In the genomic region with DNA sequence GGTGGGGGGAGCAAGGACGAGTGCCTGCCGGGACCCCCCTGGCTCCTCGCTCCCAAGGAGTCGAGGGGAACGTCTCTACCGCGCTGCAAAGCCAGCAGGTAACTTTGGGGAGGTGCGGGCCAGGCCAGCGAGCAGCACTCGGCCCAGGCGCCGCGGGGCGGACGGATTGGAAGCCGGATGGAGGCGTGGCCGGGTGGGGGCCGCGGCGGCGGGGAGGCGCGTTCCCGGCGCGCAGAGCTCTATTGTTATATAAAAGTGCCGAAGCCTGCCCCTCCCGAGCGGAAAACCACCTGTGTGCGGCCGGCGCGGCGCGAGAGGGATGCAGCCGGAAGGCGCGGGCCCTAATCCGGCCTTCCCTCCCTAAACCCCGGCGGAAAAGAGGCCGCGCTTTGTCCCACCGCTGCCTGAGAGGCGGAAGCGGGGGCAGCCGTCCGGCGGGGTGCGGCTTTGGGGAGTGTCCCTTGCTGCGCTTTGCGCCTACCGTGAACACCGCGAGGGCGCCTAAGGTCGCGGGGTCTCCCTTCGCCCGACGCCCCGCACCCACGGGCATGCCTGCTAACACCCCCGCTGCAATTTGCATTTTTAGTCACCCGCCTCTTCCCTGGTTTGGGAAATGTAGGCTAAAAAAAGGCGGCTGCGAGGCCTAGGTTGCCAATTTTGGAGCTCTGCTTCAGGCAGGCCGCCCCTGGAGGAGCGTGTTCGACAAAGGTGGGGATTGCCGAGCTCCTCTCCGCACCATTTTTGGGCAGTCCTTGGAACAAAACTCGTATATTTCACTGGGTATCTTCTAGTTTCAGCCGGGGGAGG, we compare ENCODE assay signal across 1 cellular context.
A peak's percentile ranks its signal among the peaks of the same experiment; 100 is the strongest.
TF ChIP-seq lines count a peak whose summit lies in the region.

No MANE protein-coding gene starts in this region.

TF ChIP-seq in HepG2, 621 proteins besides CTCF, POLR2A, EP300 and RAD21 (continued from another document and continues in another):
- TF ChIP-seq, protein P1, sequence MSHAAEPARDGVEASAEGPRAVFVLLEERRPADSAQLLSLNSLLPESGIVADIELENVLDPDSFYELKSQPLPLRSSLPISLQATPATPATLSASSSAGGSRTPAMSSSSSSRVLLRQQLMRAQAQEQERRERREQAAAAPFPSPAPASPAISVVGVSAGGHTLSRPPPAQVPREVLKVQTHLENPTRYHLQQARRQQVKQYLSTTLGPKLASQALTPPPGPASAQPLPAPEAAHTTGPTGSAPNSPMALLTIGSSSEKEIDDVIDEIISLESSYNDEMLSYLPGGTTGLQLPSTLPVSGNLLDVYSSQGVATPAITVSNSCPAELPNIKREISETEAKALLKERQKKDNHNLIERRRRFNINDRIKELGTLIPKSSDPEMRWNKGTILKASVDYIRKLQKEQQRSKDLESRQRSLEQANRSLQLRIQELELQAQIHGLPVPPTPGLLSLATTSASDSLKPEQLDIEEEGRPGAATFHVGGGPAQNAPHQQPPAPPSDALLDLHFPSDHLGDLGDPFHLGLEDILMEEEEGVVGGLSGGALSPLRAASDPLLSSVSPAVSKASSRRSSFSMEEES (CRISPR knock-in tag; IDR thresholded peaks at IDR 0.05) = no peak; the same call in 1 of the 2 replicates
- TF ChIP-seq ZNF816 (CRISPR knock-in tag; IDR thresholded peaks at IDR 0.05; ENCODE audit: borderline replicate concordance) (no peak), HDAC2 (CRISPR knock-in tag; IDR thresholded peaks at IDR 0.05) (peak; percentile 59; the same call in 1 of the 2 replicates), ZNF296 (CRISPR knock-in tag; conservative IDR thresholded peaks at IDR 0.05) (no peak), DNMT1 (CRISPR knock-in tag; IDR thresholded peaks at IDR 0.05) (no peak), ZNF253 (CRISPR knock-in tag; IDR thresholded peaks at IDR 0.05; ENCODE audit: borderline replicate concordance) (no peak), RAD51 (IDR thresholded peaks at IDR 0.05; ENCODE audit: borderline replicate concordance) (no peak), CBX5 (CRISPR knock-in tag; IDR thresholded peaks at IDR 0.05; ENCODE audit: borderline replicate concordance) (no peak), ARID2 (CRISPR knock-in tag; IDR thresholded peaks at IDR 0.05; ENCODE audit: borderline replicate concordance) (no peak), ZNF883 (CRISPR knock-in tag; IDR thresholded peaks at IDR 0.05; ENCODE audit: not compliant biosample characterization) (no peak), KDM6A (CRISPR knock-in tag; IDR thresholded peaks at IDR 0.05; ENCODE audit: low read depth) (peak; percentile 36; the same call in 1 of the 2 replicates), MAF1 (CRISPR knock-in tag; IDR thresholded peaks at IDR 0.05; ENCODE audit: borderline replicate concordance) (no peak; the same call in 1 of the 2 replicates), YEATS4 (CRISPR knock-in tag; IDR thresholded peaks at IDR 0.05; ENCODE audit: borderline replicate concordance) (peak; percentile 72; the same call in 1 of the 2 replicates), ZMYM2 (CRISPR knock-in tag; IDR thresholded peaks at IDR 0.05) (peak; percentile 84), ZNF563 (CRISPR knock-in tag; IDR thresholded peaks at IDR 0.05) (peak; percentile 75; the same call in 1 of the 2 replicates), TSC22D2 (CRISPR knock-in tag; IDR thresholded peaks at IDR 0.05; ENCODE audit: borderline replicate concordance) (no peak), ZBTB38 (CRISPR knock-in tag; IDR thresholded peaks at IDR 0.05) (peak; percentile 34; the same call in 1 of the 2 replicates), KLF11 (CRISPR knock-in tag; IDR thresholded peaks at IDR 0.05) (peak; percentile 34; the same call in 1 of the 2 replicates), ZNF350 (CRISPR knock-in tag; IDR thresholded peaks at IDR 0.05; ENCODE audit: borderline replicate concordance, low read depth) (no peak), RFX3 (CRISPR knock-in tag; IDR thresholded peaks at IDR 0.05) (no peak), ZNF468 (CRISPR knock-in tag; IDR thresholded peaks at IDR 0.05) (no peak), ZNF354B (CRISPR knock-in tag; IDR thresholded peaks at IDR 0.05) (0 out of 2 replicates have a peak, but pooled peaks have one; percentile 21), KLF6 (CRISPR knock-in tag; IDR thresholded peaks at IDR 0.05) (peak; percentile 57; the same call in 1 of the 2 replicates), ZNF234 (CRISPR knock-in tag; conservative IDR thresholded peaks at IDR 0.05) (0 out of 2 replicates have a peak, but pooled peaks have one; percentile 89), ZNF790 (CRISPR knock-in tag; IDR thresholded peaks at IDR 0.05; ENCODE audit: borderline replicate concordance) (peak; percentile 23; the same call in 1 of the 2 replicates), TCF7L2 (IDR thresholded peaks at IDR 0.05; ENCODE audit: low read depth, low read length) (no peak), FOXJ3 (CRISPR knock-in tag; IDR thresholded peaks at IDR 0.05; ENCODE audit: borderline replicate concordance) (peak; percentile 57; the same call in 1 of the 2 replicates), NR2F6 (IDR thresholded peaks at IDR 0.05) (peak; percentile 59; the same call in 1 of the 2 replicates), NR2F6 (CRISPR knock-in tag; IDR thresholded peaks at IDR 0.05) (peak; percentile 62), HHEX (CRISPR knock-in tag; IDR thresholded peaks at IDR 0.05) (no peak), SATB2 (CRISPR knock-in tag; IDR thresholded peaks at IDR 0.05) (peak; percentile 63; the same call in 1 of the 2 replicates), ZNF331 (CRISPR knock-in tag; IDR thresholded peaks at IDR 0.05) (peak; percentile 30; the same call in 1 of the 2 replicates), HNRNPLL (IDR thresholded peaks at IDR 0.05; ENCODE audit: low read depth, low read length, poor library complexity, severe bottlenecking) (peak; percentile 85), HNRNPUL1 (IDR thresholded peaks at IDR 0.05; ENCODE audit: low read depth, low read length) (no peak), MEIS2 (CRISPR knock-in tag; IDR thresholded peaks at IDR 0.05) (peak; percentile 11; the same call in 1 of the 2 replicates), ZNF367 (CRISPR knock-in tag; IDR thresholded peaks at IDR 0.05; ENCODE audit: borderline replicate concordance) (no peak; the same call in 1 of the 2 replicates), KAT7 (CRISPR knock-in tag; IDR thresholded peaks at IDR 0.05; ENCODE audit: borderline replicate concordance) (peak; percentile 75; the same call in 1 of the 2 replicates), ZNF747 (CRISPR knock-in tag; IDR thresholded peaks at IDR 0.05; ENCODE audit: borderline replicate concordance) (peak; percentile 93), MTF1 (CRISPR knock-in tag; IDR thresholded peaks at IDR 0.05) (no peak; the same call in 1 of the 2 replicates), ZNF101 (CRISPR knock-in tag; IDR thresholded peaks at IDR 0.05; ENCODE audit: borderline replicate concordance, low read depth) (no peak), ZSCAN20 (CRISPR knock-in tag; IDR thresholded peaks at IDR 0.05; ENCODE audit: borderline replicate concordance) (peak; percentile 76; the same call in 1 of the 2 replicates), ZKSCAN8 (CRISPR knock-in tag; IDR thresholded peaks at IDR 0.05; ENCODE audit: borderline replicate concordance) (no peak)
- TF ChIP-seq, protein P2, sequence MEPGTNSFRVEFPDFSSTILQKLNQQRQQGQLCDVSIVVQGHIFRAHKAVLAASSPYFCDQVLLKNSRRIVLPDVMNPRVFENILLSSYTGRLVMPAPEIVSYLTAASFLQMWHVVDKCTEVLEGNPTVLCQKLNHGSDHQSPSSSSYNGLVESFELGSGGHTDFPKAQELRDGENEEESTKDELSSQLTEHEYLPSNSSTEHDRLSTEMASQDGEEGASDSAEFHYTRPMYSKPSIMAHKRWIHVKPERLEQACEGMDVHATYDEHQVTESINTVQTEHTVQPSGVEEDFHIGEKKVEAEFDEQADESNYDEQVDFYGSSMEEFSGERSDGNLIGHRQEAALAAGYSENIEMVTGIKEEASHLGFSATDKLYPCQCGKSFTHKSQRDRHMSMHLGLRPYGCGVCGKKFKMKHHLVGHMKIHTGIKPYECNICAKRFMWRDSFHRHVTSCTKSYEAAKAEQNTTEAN (CRISPR knock-in tag; conservative IDR thresholded peaks at IDR 0.05) = peak; percentile 52
- TF ChIP-seq, protein P3, sequence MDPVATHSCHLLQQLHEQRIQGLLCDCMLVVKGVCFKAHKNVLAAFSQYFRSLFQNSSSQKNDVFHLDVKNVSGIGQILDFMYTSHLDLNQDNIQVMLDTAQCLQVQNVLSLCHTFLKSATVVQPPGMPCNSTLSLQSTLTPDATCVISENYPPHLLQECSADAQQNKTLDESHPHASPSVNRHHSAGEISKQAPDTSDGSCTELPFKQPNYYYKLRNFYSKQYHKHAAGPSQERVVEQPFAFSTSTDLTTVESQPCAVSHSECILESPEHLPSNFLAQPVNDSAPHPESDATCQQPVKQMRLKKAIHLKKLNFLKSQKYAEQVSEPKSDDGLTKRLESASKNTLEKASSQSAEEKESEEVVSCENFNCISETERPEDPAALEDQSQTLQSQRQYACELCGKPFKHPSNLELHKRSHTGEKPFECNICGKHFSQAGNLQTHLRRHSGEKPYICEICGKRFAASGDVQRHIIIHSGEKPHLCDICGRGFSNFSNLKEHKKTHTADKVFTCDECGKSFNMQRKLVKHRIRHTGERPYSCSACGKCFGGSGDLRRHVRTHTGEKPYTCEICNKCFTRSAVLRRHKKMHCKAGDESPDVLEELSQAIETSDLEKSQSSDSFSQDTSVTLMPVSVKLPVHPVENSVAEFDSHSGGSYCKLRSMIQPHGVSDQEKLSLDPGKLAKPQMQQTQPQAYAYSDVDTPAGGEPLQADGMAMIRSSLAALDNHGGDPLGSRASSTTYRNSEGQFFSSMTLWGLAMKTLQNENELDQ (CRISPR knock-in tag; IDR thresholded peaks at IDR 0.05; ENCODE audit: borderline replicate concordance) = no peak
- TF ChIP-seq, protein P4, sequence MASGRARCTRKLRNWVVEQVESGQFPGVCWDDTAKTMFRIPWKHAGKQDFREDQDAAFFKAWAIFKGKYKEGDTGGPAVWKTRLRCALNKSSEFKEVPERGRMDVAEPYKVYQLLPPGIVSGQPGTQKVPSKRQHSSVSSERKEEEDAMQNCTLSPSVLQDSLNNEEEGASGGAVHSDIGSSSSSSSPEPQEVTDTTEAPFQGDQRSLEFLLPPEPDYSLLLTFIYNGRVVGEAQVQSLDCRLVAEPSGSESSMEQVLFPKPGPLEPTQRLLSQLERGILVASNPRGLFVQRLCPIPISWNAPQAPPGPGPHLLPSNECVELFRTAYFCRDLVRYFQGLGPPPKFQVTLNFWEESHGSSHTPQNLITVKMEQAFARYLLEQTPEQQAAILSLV (CRISPR knock-in tag; IDR thresholded peaks at IDR 0.05; ENCODE audit: borderline replicate concordance) = no peak
- TF ChIP-seq, protein P5, sequence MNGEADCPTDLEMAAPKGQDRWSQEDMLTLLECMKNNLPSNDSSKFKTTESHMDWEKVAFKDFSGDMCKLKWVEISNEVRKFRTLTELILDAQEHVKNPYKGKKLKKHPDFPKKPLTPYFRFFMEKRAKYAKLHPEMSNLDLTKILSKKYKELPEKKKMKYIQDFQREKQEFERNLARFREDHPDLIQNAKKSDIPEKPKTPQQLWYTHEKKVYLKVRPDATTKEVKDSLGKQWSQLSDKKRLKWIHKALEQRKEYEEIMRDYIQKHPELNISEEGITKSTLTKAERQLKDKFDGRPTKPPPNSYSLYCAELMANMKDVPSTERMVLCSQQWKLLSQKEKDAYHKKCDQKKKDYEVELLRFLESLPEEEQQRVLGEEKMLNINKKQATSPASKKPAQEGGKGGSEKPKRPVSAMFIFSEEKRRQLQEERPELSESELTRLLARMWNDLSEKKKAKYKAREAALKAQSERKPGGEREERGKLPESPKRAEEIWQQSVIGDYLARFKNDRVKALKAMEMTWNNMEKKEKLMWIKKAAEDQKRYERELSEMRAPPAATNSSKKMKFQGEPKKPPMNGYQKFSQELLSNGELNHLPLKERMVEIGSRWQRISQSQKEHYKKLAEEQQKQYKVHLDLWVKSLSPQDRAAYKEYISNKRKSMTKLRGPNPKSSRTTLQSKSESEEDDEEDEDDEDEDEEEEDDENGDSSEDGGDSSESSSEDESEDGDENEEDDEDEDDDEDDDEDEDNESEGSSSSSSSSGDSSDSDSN (CRISPR knock-in tag; IDR thresholded peaks at IDR 0.05) = peak; percentile 96
- TF ChIP-seq, protein P6, sequence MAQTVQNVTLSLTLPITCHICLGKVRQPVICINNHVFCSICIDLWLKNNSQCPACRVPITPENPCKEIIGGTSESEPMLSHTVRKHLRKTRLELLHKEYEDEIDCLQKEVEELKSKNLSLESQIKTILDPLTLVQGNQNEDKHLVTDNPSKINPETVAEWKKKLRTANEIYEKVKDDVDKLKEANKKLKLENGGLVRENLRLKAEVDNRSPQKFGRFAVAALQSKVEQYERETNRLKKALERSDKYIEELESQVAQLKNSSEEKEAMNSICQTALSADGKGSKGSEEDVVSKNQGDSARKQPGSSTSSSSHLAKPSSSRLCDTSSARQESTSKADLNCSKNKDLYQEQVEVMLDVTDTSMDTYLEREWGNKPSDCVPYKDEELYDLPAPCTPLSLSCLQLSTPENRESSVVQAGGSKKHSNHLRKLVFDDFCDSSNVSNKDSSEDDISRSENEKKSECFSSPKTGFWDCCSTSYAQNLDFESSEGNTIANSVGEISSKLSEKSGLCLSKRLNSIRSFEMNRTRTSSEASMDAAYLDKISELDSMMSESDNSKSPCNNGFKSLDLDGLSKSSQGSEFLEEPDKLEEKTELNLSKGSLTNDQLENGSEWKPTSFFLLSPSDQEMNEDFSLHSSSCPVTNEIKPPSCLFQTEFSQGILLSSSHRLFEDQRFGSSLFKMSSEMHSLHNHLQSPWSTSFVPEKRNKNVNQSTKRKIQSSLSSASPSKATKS (CRISPR knock-in tag; IDR thresholded peaks at IDR 0.05) = no peak
- TF ChIP-seq, protein P7, sequence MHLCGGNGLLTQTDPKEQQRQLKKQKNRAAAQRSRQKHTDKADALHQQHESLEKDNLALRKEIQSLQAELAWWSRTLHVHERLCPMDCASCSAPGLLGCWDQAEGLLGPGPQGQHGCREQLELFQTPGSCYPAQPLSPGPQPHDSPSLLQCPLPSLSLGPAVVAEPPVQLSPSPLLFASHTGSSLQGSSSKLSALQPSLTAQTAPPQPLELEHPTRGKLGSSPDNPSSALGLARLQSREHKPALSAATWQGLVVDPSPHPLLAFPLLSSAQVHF (CRISPR knock-in tag; IDR thresholded peaks at IDR 0.05) = peak; percentile 95
- TF ChIP-seq, protein P8, sequence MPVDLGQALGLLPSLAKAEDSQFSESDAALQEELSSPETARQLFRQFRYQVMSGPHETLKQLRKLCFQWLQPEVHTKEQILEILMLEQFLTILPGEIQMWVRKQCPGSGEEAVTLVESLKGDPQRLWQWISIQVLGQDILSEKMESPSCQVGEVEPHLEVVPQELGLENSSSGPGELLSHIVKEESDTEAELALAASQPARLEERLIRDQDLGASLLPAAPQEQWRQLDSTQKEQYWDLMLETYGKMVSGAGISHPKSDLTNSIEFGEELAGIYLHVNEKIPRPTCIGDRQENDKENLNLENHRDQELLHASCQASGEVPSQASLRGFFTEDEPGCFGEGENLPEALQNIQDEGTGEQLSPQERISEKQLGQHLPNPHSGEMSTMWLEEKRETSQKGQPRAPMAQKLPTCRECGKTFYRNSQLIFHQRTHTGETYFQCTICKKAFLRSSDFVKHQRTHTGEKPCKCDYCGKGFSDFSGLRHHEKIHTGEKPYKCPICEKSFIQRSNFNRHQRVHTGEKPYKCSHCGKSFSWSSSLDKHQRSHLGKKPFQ (CRISPR knock-in tag; IDR thresholded peaks at IDR 0.05; ENCODE audit: insufficient replicate concordance) = peak; percentile 50
- TF ChIP-seq, protein P9, sequence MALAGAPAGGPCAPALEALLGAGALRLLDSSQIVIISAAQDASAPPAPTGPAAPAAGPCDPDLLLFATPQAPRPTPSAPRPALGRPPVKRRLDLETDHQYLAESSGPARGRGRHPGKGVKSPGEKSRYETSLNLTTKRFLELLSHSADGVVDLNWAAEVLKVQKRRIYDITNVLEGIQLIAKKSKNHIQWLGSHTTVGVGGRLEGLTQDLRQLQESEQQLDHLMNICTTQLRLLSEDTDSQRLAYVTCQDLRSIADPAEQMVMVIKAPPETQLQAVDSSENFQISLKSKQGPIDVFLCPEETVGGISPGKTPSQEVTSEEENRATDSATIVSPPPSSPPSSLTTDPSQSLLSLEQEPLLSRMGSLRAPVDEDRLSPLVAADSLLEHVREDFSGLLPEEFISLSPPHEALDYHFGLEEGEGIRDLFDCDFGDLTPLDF (CRISPR knock-in tag; IDR thresholded peaks at IDR 0.05) = peak; percentile 51
